1 cellular context compared by ENCODE assay signal in genomic region chr2:25879133-25879730, GRCh38.
TF ChIP-seq lines count a peak whose summit lies in the region.

No MANE protein-coding gene starts in this region.

TF ChIP-seq in GM12878, 131 proteins besides CTCF, POLR2A, EP300 and RAD21 (continued from another document):
- TF ChIP-seq REST (IDR thresholded peaks at IDR 0.05; ENCODE audit: low read depth, low read length), result no peak
- peak; percentile 13; the same call in 1 of the 2 replicates for TF ChIP-seq MXI1 (IDR thresholded peaks at IDR 0.05; ENCODE audit: low read depth, low read length)
TF ChIP-seq in GM12878: peak in this region for 2.
